Comparison of ENCODE assay signal across 8 cellular contexts in the genomic region with DNA sequence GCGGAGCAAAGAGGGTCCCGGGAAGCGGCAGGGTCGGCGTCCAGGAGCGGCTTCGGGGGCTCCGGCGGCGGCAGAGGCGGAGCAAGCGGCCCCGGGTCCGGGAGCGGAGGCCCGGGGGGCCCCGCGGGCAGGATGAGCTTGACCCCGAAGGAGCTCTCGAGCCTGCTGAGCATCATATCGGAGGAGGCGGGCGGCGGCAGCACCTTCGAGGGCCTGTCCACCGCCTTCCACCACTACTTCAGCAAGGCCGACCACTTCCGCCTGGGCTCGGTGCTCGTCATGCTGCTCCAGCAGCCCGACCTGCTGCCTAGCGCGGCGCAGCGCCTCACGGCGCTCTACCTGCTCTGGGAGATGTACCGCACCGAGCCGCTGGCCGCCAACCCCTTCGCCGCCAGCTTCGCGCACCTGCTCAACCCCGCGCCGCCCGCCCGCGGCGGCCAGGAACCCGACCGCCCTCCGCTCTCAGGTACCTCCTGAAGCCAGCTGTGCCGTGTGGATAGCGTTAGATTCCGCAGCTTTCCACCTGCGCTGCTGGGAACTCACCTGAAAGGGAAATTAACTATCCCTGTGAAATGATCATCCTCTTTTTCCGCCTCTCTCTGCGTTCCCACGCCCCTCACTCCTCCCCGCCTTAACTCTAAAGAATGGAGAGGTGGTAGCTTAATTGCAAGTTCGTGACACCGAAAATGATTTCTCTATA. TPM values are rescaled to one million over a fixed set of nuclear protein-coding genes. Genes with fewer than 3 reads are reported as not detected.
DNase-seq lines count a peak whose midpoint lies in the region; ATAC-seq, FAIRE-seq and TF ChIP-seq lines count a peak whose summit lies in the region.

No MANE protein-coding gene starts in this region.

- no peak for TF ChIP-seq CTCF in RWPE1 (conservative IDR thresholded peaks at IDR 0.05; ENCODE audit: low read depth)

- intact Hi-C loops in cardiac septum (cut with DNase I) = loop anchor here (5.0 kb wide), 1 partner anchor 101 kb away; a partner anchor contains a TSS

- H3K27me3 Mint-ChIP-seq in activated naive CD4-positive, alpha-beta T cell treated with anti-CD3 and anti-CD28 coated beads, Interleukin-2, amount 10 ng/mL, durations not matched to agents 7 days and 5 days = no peaks in the 10 kb centered on the region

- DNase-seq in COLO668 (lab: John Stamatoyannopoulos, UW; ENCODE audit: unreplicated experiment) = peak; percentile 74
- DNase-seq in RWPE1 (ENCODE audit: low spot score) = peak; percentile 46
- DNase-seq in activated naive CD4-positive, alpha-beta T cell treated with anti-CD3 and anti-CD28 coated beads, Interleukin-2, amount 10 ng/mL, durations not matched to agents 7 days and 5 days = peak; percentile 87
- DNase-seq in cardiac septum (ENCODE audit: low spot score) = peak; percentile 81
- peak; percentile 24 for DNase-seq in pulmonary artery endothelial cell (ENCODE audit: low read depth, low spot score)
- peak; percentile 77 for DNase-seq in urothelium cell line (ENCODE audit: low spot score)

- peak overlapping the region; percentile 94 for H3K4me3 Mint-ChIP-seq in activated naive CD4-positive, alpha-beta T cell treated with anti-CD3 and anti-CD28 coated beads, Interleukin-2, amount 10 ng/mL, durations not matched to agents 7 days and 5 days

- peaks cover 21% of the 10 kb centered on the region for H3K36me3 Mint-ChIP-seq in activated naive CD4-positive, alpha-beta T cell treated with anti-CD3 and anti-CD28 coated beads, Interleukin-2, amount 10 ng/mL, durations not matched to agents 7 days and 5 days

- no peak for FAIRE-seq in urothelium cell line (lab: Jason Lieb, UNC)

- POLR2A ChIA-PET in RWPE1 (lab: Yijun Ruan, JAX; ENCODE audit: low non-redundant PET) = no interaction called here

- peak overlapping the region; percentile 96 for H3K27ac Mint-ChIP-seq in activated naive CD4-positive, alpha-beta T cell treated with anti-CD3 and anti-CD28 coated beads, Interleukin-2, amount 10 ng/mL, durations not matched to agents 7 days and 5 days

- H3K9me3 Mint-ChIP-seq in activated naive CD4-positive, alpha-beta T cell treated with anti-CD3 and anti-CD28 coated beads, Interleukin-2, amount 10 ng/mL, durations not matched to agents 7 days and 5 days = no peaks in the 10 kb centered on the region

- ATAC-seq in GM19455 (IDR thresholded peaks at IDR 0.05; ENCODE audit: unreplicated experiment) (peak; percentile 61), HG03565 (IDR thresholded peaks at IDR 0.05; ENCODE audit: unreplicated experiment) (peak; percentile 32)

- H3K27ac ChIP-seq in RWPE1 = peak overlapping the region; percentile 85

- CTCF ChIA-PET in RWPE1 (lab: Yijun Ruan, JAX) = interaction anchor here (0.5 to 0.7 kb wide), 5 partner anchors 18 to 100 kb away, joined by 3 to 6 read pairs (median 3); no protein-coding TSS in a partner anchor
- CTCF ChIA-PET in activated naive CD4-positive, alpha-beta T cell treated with anti-CD3 and anti-CD28 coated beads, Interleukin-2, amount 10 ng/mL, durations not matched to agents 7 days and 5 days (lab: Charles Lee) = interaction anchor here (0.7 to 3.2 kb wide), 7 partner anchors 9 to 109 kb away, joined by 3 to 13 read pairs (median 3); no protein-coding TSS in a partner anchor

- H3K4me1 Mint-ChIP-seq in activated naive CD4-positive, alpha-beta T cell treated with anti-CD3 and anti-CD28 coated beads, Interleukin-2, amount 10 ng/mL, durations not matched to agents 7 days and 5 days = peaks cover 54% of the 10 kb centered on the region

RNA-seq across cellular contexts. Expression of a gene that starts 0.5 kb away (rescaled TPM):
- total RNA-seq in cardiac septum = 46.2 TPM
- total RNA-seq in pulmonary artery endothelial cell = 24.7 and 27.0 TPM in 2 replicates

RNA-seq across cellular contexts. Expression of a gene that starts 55.3 kb away (rescaled TPM):
- total RNA-seq in cardiac septum (22.1 TPM), pulmonary artery endothelial cell (100 and 103 TPM in 2 replicates)

Comparison
In these comparisons a context has a peak if more than half of its experiments do, and no peak if none do; other contexts are left out.
1. Peak in every context shown above with its lines: DNase-seq, ATAC-seq and H3K27ac ChIP-seq.
2. DNase-seq: peak in every context shown above with its lines; median percentile 87 in activated naive CD4-positive, alpha-beta T cell treated with anti-CD3 and anti-CD28 coated beads, Interleukin-2, amount 10 ng/mL, durations not matched to agents 7 days and 5 days; 81 in cardiac septum; 77 in urothelium cell line; 74 in COLO668; 46 in RWPE1; 24 in pulmonary artery endothelial cell.